Comparison of ENCODE assay signal across 8 cellular contexts in genomic region chr19:1259873-1260748, GRCh38. TPM values are rescaled to one million over a fixed set of nuclear protein-coding genes. Genes with fewer than 3 reads are reported as not detected.
DNase-seq lines count a peak whose midpoint lies in the region; ATAC-seq, FAIRE-seq and TF ChIP-seq lines count a peak whose summit lies in the region.

No MANE protein-coding gene starts in this region.

- DNase-seq in GM12891 (ENCODE audit: insufficient read length, low spot score) (no peak), UCSD-AML1 (lab: John Stamatoyannopoulos, UW; ENCODE audit: unreplicated experiment) (peak; percentile 50), neural progenitor cell (ENCODE audit: low spot score) (peak; percentile 37), cerebellum (ENCODE audit: low spot score) (no peak), frontal cortex (ENCODE audit: low spot score in 2 of 2) (no peak)
- peak; percentile 43 to 55 (median 49) for DNase-seq in effector memory CD8-positive, alpha-beta T cell

- H3K36me3 ChIP-seq in neural progenitor cell, result no peaks in the 10 kb centered on the region

- peak; percentile 7 for ATAC-seq in HG02840 (IDR thresholded peaks at IDR 0.05; ENCODE audit: low FRiP score, unreplicated experiment)
- peak; percentile 20 for ATAC-seq in effector memory CD8-positive, alpha-beta T cell (replicated peaks)
- no peak for ATAC-seq in GM18520 (IDR thresholded peaks at IDR 0.05; ENCODE audit: unreplicated experiment)

- peak overlapping the region; percentile 98 to 99 for H3K27ac Mint-ChIP-seq in effector memory CD8-positive, alpha-beta T cell
- H3K27ac Mint-ChIP-seq in neural progenitor cell, result peak overlapping the region; percentile 69

- H3K9ac ChIP-seq in neural progenitor cell, result no peak overlapping the region

- FAIRE-seq in GM12891 (lab: Jason Lieb, UNC) (peak; percentile 72), frontal cortex (lab: Jason Lieb, UNC) (no peak)

- no peaks in the 10 kb centered on the region for H3K27me3 Mint-ChIP-seq in effector memory CD8-positive, alpha-beta T cell
- peaks cover 11% of the 10 kb centered on the region for H3K27me3 Mint-ChIP-seq in neural progenitor cell (ENCODE audit: insufficient read depth, low read depth)

- H3K4me3 Mint-ChIP-seq in effector memory CD8-positive, alpha-beta T cell, result peak overlapping the region; percentile 89 to 94
- H3K4me3 Mint-ChIP-seq in neural progenitor cell, result peak overlapping the region; percentile 77

- H2AFZ ChIP-seq in neural progenitor cell (replicated peaks), result no peak overlapping the region

- peaks cover 70% of the 10 kb centered on the region for H3K36me3 Mint-ChIP-seq in effector memory CD8-positive, alpha-beta T cell (ENCODE audit: insufficient read depth)
- H3K36me3 Mint-ChIP-seq in neural progenitor cell, result peaks cover 5% of the 10 kb centered on the region

- peaks cover 77% of the 10 kb centered on the region for H3F3A ChIP-seq in neural progenitor cell (ENCODE audit: low read depth)

- H3K27me3 ChIP-seq in neural progenitor cell, result no peaks in the 10 kb centered on the region

- peak overlapping the region; percentile 85 for H3K27ac ChIP-seq in neural progenitor cell

- no peaks in the 10 kb centered on the region for H3K9me3 ChIP-seq in neural progenitor cell (ENCODE audit: low read depth)

- peak overlapping the region; percentile 75 for H3K4me2 ChIP-seq in neural progenitor cell

- no peak for TF ChIP-seq POLR2A in GM12891 (IDR thresholded peaks at IDR 0.05; ENCODE audit: low read depth, low read length)

- peaks cover 55% of the 10 kb centered on the region for H4K20me1 ChIP-seq in neural progenitor cell (ENCODE audit: low read depth)

- H3K9me3 Mint-ChIP-seq in effector memory CD8-positive, alpha-beta T cell, result no peaks in the 10 kb centered on the region
- H3K9me3 Mint-ChIP-seq in neural progenitor cell, result no peaks in the 10 kb centered on the region

- H3K79me2 ChIP-seq in neural progenitor cell (ENCODE audit: low read depth), result peaks cover 36% of the 10 kb centered on the region

- TF ChIP-seq CTCF in neural progenitor cell (IDR thresholded peaks at IDR 0.05), result no peak

- H3K4me3 ChIP-seq in neural progenitor cell, result peak overlapping the region; percentile 30

- peaks cover 38 to 47% of the 10 kb centered on the region in 2 donors for H3K4me1 Mint-ChIP-seq in effector memory CD8-positive, alpha-beta T cell (ENCODE audit: low read depth in 2 of 2)
- peaks cover 59% of the 10 kb centered on the region for H3K4me1 Mint-ChIP-seq in neural progenitor cell

- H3K4me1 ChIP-seq in neural progenitor cell, result peaks cover 48% of the 10 kb centered on the region

TF ChIP-seq in GM12891, 5 proteins besides CTCF, POLR2A, EP300 and RAD21:
- TF ChIP-seq POLR2AphosphoS5 (IDR thresholded peaks at IDR 0.05; ENCODE audit: low read depth, low read length), result 0 out of 2 replicates have a peak, but pooled peaks have one; percentile 21
- no peak for TF ChIP-seq TAF1 (IDR thresholded peaks at IDR 0.05; ENCODE audit: low read depth, low read length)
TF ChIP-seq in GM12891: peak in this region for 1.

RNA-seq across cellular contexts. Expression of gene CIRBP, which starts 9.0 kb away (rescaled TPM):
- polyA plus RNA-seq in GM12891 (2012; ENCODE audit: low read depth, missing spikeins), result 297 TPM
- total RNA-seq in neural progenitor cell (ENCODE audit: low replicate concordance) (395 and 737 TPM in 2 replicates), cerebellum (328 TPM), frontal cortex (573 TPM)

RNA-seq across cellular contexts. Expression of gene MIDN, which starts 11.7 kb away (rescaled TPM):
- 16.2 TPM for polyA plus RNA-seq in GM12891 (2012; ENCODE audit: low read depth, missing spikeins)
- total RNA-seq in neural progenitor cell (ENCODE audit: low replicate concordance), result 16.1 and 51.3 TPM in 2 replicates
- total RNA-seq in cerebellum, result 13.6 TPM
- total RNA-seq in frontal cortex, result 14.3 TPM

RNA-seq across cellular contexts. Expression of gene FAM174C, which starts 15.2 kb away (rescaled TPM):
- 47.7 TPM for polyA plus RNA-seq in GM12891 (2012; ENCODE audit: low read depth, missing spikeins)
- 4.8 and 14.6 TPM in 2 replicates for total RNA-seq in neural progenitor cell (ENCODE audit: low replicate concordance)
- total RNA-seq in cerebellum, result 7.0 TPM
- total RNA-seq in frontal cortex, result 8.6 TPM

RNA-seq across cellular contexts. Expression of gene ATP5F1D, which starts 18.6 kb away (rescaled TPM):
- 209 TPM for polyA plus RNA-seq in GM12891 (2012; ENCODE audit: low read depth, missing spikeins)
- total RNA-seq in neural progenitor cell (ENCODE audit: low replicate concordance) (7.1 and 52.0 TPM in 2 replicates), cerebellum (10.9 TPM), frontal cortex (11.0 TPM)

RNA-seq across cellular contexts. Expression of gene CBARP, which starts 22.3 kb away (rescaled TPM):
- 1.5 TPM for polyA plus RNA-seq in GM12891 (2012; ENCODE audit: low read depth, missing spikeins)
- 1.2 and 17.8 TPM in 2 replicates for total RNA-seq in neural progenitor cell (ENCODE audit: low replicate concordance)
- total RNA-seq in cerebellum, result 5.6 TPM
- 5.3 TPM for total RNA-seq in frontal cortex

Comparison
In these comparisons a context has a peak if more than half of its experiments do, and no peak if none do; other contexts are left out.
1. DNase-seq: peak in UCSD-AML1 (single experiment), effector memory CD8-positive, alpha-beta T cell (3 of 3) and neural progenitor cell (single experiment); none in GM12891 (single experiment), cerebellum (single experiment) and frontal cortex (0 of 2).